In the genomic region with DNA sequence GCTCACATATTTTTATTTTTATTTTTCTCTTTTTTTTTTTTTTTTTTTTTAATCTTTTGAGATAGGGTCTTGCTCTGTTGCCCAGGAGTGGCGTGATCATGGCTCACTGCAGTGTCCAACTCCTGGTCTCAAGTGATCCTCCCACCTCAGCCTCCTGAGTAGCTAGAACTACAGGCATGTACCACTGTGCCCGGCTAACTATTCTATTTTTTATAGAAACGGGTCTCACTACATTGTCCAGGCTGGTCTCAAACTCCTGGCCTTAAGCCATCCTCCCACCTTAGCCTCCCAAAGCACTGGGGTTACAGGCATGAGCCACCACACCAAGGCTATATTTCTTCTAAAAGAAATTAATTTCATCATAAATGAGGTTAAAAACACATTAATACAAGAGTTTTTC, we compare ENCODE assay signal across 9 cellular contexts.
"Had no signal": no experiment of that assay in that cellular context is flagged by ENCODE, and none has a peak within 500 bp of the region (broad histone marks: within the 10 kb centered on the region; RNA-seq: fewer than 3 reads in every experiment).

No MANE protein-coding gene starts in this region.

- H3K27ac Mint-ChIP-seq: HFFc6 had no signal

- H2AFZ ChIP-seq: GM23248 had no signal

- H3K9me3 ChIP-seq: HAP-1 had no signal

- H3K27ac ChIP-seq: GM23248 had no signal

- H3K4me3 ChIP-seq: GM23248, HAP-1 had no signal

- H3K9ac ChIP-seq: GM23248 had no signal

- FAIRE-seq: HTR-8/SVneo had no signal

- ATAC-seq: HCT116 had no signal

- DNase-seq: GM23248, GOT3, H7, HFFc6, IMR-90, KBM-7 had no signal

- H3K4me1 ChIP-seq: HAP-1 had no signal

- H3K36me3 ChIP-seq: HAP-1 had no signal

- H3K4me3 Mint-ChIP-seq: HFFc6 had no signal

- H3K9me3 Mint-ChIP-seq: HFFc6 had no signal
